ENCODE assay signal across 13 cellular contexts in the genomic region with DNA sequence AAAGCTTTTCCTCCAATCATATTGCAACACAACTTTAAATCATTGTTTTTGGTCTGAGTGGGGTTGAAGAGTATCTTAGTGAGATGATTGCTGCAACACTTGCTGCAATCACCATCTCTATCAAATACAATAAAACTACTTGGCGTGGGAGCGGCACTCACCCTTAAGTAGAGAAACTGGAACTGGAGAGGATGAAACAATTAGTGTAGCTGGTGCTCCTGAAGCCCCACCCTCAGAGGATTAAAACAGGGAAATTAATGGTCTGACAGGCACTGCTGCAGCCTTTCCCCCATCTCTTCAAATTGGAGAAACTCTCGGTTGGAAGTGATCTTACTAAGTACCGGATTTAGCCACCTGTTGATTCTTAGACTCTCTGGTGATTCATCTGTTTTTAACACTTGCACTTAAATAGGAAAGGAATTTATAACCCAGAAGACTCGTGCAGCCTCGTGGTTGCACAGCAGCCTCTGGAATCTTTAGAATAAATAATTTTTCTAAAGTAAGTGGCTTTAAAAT.
DNase-seq lines count a peak whose midpoint lies in the region; ATAC-seq, FAIRE-seq and TF ChIP-seq lines count a peak whose summit lies in the region.
"Had no signal": no experiment of that assay in that cellular context is flagged by ENCODE, and none has a peak within 500 bp of the region (broad histone marks: within the 10 kb centered on the region; RNA-seq: fewer than 3 reads in every experiment).

No MANE protein-coding gene starts in this region.

- no peak overlapping the region for H2BK20ac ChIP-seq in H1 (ENCODE audit: low read length)

- no peak overlapping the region for H4K91ac ChIP-seq in H1 (replicated peaks; ENCODE audit: insufficient read length, low read length)

- DNase-seq in HEK293T (ENCODE audit: extremely low spot score) (no peak), NCI-H524 (lab: John Stamatoyannopoulos, UW) (peak; percentile 73 to 92), H1 (ENCODE audit: low read depth in 1 of 2, low spot score in 2 of 2) (no peak), omental fat pad (ENCODE audit: low spot score) (no peak), smooth muscle cell (lab: John Stamatoyannopoulos, UW; ENCODE audit: unreplicated experiment) (no peak), OCI-LY7 (ENCODE audit: low spot score) (no peak), colonic mucosa (no peak), cardiac septum (ENCODE audit: low spot score) (no peak)
- DNase-seq: activated CD4-positive, alpha-beta T cell treated with anti-CD3 and anti-CD28 coated beads, Interleukin-2, amount 50 U/mL, for 4 hours; Calu3; H9; left ventricle myocardium inferior; NCI-H446 treated with DMSO at 0.1 percent for 48 hours had no signal

- H3F3A ChIP-seq in smooth muscle cell (ENCODE audit: low read depth) = no peaks in the 10 kb centered on the region

- no peak overlapping the region for H2AFZ ChIP-seq in H1 (ENCODE audit: low read length)
- H2AFZ ChIP-seq in smooth muscle cell (ENCODE audit: low read depth) = no peak overlapping the region
- H2AFZ ChIP-seq in OCI-LY7 (ENCODE audit: low read length) = no peak overlapping the region

- FAIRE-seq in H1 (lab: Jason Lieb, UNC) = no peak

- 64% methylated on average over 6 of the region's 6 CpGs; no CpG with 5 or more reads in 1 of the 2 experiments for WGBS in H1 (ENCODE audit: extremely low coverage in 1 of 2, insufficient coverage in 1 of 2, insufficient read length in 1 of 2, insufficient replicate concordance in 2 of 2, low coverage in 1 of 2, low lambda C conversion rate in 2 of 2, missing lambda C conversion rate in 1 of 2), 2 experiments
- 29% methylated on average over 6 of the region's 6 CpGs for WGBS in smooth muscle cell (ENCODE audit: low lambda C conversion rate)

- no peaks in the 10 kb centered on the region for H3K9me2 ChIP-seq in OCI-LY7 (ENCODE audit: insufficient read depth, low read length)

- no peaks in the 10 kb centered on the region for H3K23me2 ChIP-seq in H1 (ENCODE audit: low read depth, low read length)

- H2BK15ac ChIP-seq in H1 (ENCODE audit: low read length) = no peak overlapping the region

- H3K23ac ChIP-seq in H1 (ENCODE audit: insufficient read length) = no peak overlapping the region

- no peak for TF ChIP-seq CTCF in H1 (IDR thresholded peaks at IDR 0.05; ENCODE audit: control extremely low read depth in 1 of 3, insufficient read depth in 1 of 3, low read depth in 1 of 3, low read length in 3 of 3)
- TF ChIP-seq CTCF in omental fat pad (IDR thresholded peaks at IDR 0.05) = no peak
- TF ChIP-seq CTCF in smooth muscle cell (IDR thresholded peaks at IDR 0.05; ENCODE audit: borderline replicate concordance, insufficient read depth, poor library complexity, severe bottlenecking) = no peak
- TF ChIP-seq CTCF in OCI-LY7 (conservative IDR thresholded peaks at IDR 0.05; ENCODE audit: low read length) = no peak
- TF ChIP-seq CTCF in colonic mucosa (IDR thresholded peaks at IDR 0.05) = no peak

- H3K4ac ChIP-seq in H1 (replicated peaks; ENCODE audit: insufficient read length, low read depth, low read length) = no peak overlapping the region

- no peak overlapping the region for H3K9ac ChIP-seq in H1 (replicated peaks in 1 of 4; ENCODE audit: extremely low read depth in 1 of 4, low read depth in 3 of 4, low read length in 3 of 4)
- H3K9ac ChIP-seq in smooth muscle cell (ENCODE audit: low read depth) = no peak overlapping the region
- no peak overlapping the region for H3K9ac ChIP-seq in colonic mucosa (ENCODE audit: low read depth in 2 of 2, low read length in 2 of 2)

- no peak overlapping the region for H2BK5ac ChIP-seq in H1 (ENCODE audit: low read depth, low read length)

- peak overlapping the region; percentile 80 for H3K14ac ChIP-seq in H1 (ENCODE audit: insufficient read length)

- ATAC-seq in omental fat pad (ENCODE audit: low FRiP score) = peak; percentile 19

- no peak overlapping the region for H3K18ac ChIP-seq in H1 (ENCODE audit: extremely low read depth, low read length)

- TF ChIP-seq EP300 in H1 (IDR thresholded peaks at IDR 0.05; ENCODE audit: borderline replicate concordance in 1 of 2, low read depth in 2 of 2, low read length in 2 of 2) = no peak

- CTCF ChIA-PET in HEK293T (lab: Yijun Ruan, JAX) (no interaction called here), H1 (lab: Charles Lee; ENCODE audit: partially characterized antibody) (interaction anchor here (0.6 to 2.2 kb wide), 5 partner anchors 11 to 76 kb away, joined by 3 to 5 read pairs (median 3); no protein-coding TSS in a partner anchor), OCI-LY7 (lab: Charles Lee; ENCODE audit: unreplicated experiment) (no interaction called here)

- H3K4me2 ChIP-seq in H1 (ENCODE audit: insufficient read depth in 1 of 2, low read depth in 2 of 2, low read length in 2 of 2) = no peak overlapping the region
- H3K4me2 ChIP-seq in smooth muscle cell = no peak overlapping the region
- H3K4me2 ChIP-seq in OCI-LY7 (ENCODE audit: low read length) = no peak overlapping the region

- H2BK120ac ChIP-seq in H1 (replicated peaks; ENCODE audit: low read depth, low read length) = no peak overlapping the region

- H3K79me1 ChIP-seq in H1 (ENCODE audit: low read depth, low read length) = no peaks in the 10 kb centered on the region

- H3K27me3 ChIP-seq in H1 (replicated peaks in 1 of 4; ENCODE audit: control insufficient read depth in 3 of 4, extremely low read depth in 1 of 4, insufficient read depth in 3 of 4, low read length in 3 of 4) (no peaks in the 10 kb centered on the region), smooth muscle cell (ENCODE audit: low read depth) (no peaks in the 10 kb centered on the region), colonic mucosa (no peaks in the 10 kb centered on the region)

- no peak overlapping the region for H2AK5ac ChIP-seq in H1 (ENCODE audit: low read depth, low read length)

- no TSS peak for BruUV-seq in OCI-LY7 (replicated peaks; lab: Mats Ljungman, UMichigan)

- no peak overlapping the region for H4K8ac ChIP-seq in H1 (ENCODE audit: extremely low read depth, insufficient read depth, low read length)

- no peak overlapping the region for H3K56ac ChIP-seq in H1 (replicated peaks; ENCODE audit: insufficient read length, low read depth, low read length)

- H3K4me1 ChIP-seq in H1 (replicated peaks in 1 of 4; ENCODE audit: control insufficient read depth in 3 of 4, insufficient read depth in 4 of 4, low read length in 3 of 4) (no peaks in the 10 kb centered on the region), smooth muscle cell (ENCODE audit: low read depth) (peaks cover 14% of the 10 kb centered on the region), OCI-LY7 (ENCODE audit: insufficient read depth, low read length, poor library complexity, severe bottlenecking) (no peaks in the 10 kb centered on the region), colonic mucosa (no peaks in the 10 kb centered on the region)

- H3K36me3 ChIP-seq in H1 (ENCODE audit: control insufficient read depth in 2 of 4, insufficient read depth in 4 of 4, low read length in 3 of 4) (peaks cover 0 to 3% (median 0%) of the 10 kb centered on the region in 4 experiments; a peak in 2 of 8 replicates), smooth muscle cell (ENCODE audit: low read depth) (no peaks in the 10 kb centered on the region), OCI-LY7 (ENCODE audit: insufficient read depth, low read length) (no peaks in the 10 kb centered on the region), colonic mucosa (no peaks in the 10 kb centered on the region)

- TF ChIP-seq POLR2A in H1 (IDR thresholded peaks at IDR 0.05; ENCODE audit: control extremely low read depth in 1 of 2, low read depth in 2 of 2, low read length in 2 of 2) = no peak

- peaks cover 4 to 7% of the 10 kb centered on the region in 2 experiments; a peak in 2 of 4 replicates for H3K9me3 ChIP-seq in H1 (ENCODE audit: insufficient read depth in 2 of 2, low read depth in 1 of 2, low read length in 1 of 2)
- no peaks in the 10 kb centered on the region for H3K9me3 ChIP-seq in smooth muscle cell (replicated peaks; ENCODE audit: low read depth)
- H3K9me3 ChIP-seq in OCI-LY7 (ENCODE audit: low read length) = peaks cover 4% of the 10 kb centered on the region; the same call in 1 of the 2 replicates
- H3K9me3 ChIP-seq in colonic mucosa = no peaks in the 10 kb centered on the region

- intact Hi-C loops in OCI-LY7 (cut with micrococcal nuclease; ENCODE audit: unreplicated experiment) (no loop called here), colonic mucosa (cut with DNase I) (no loop called here), cardiac septum (cut with DNase I) (no loop called here)

- H3K27ac ChIP-seq in H1 (ENCODE audit: low read depth, low read length) (no peak overlapping the region), smooth muscle cell (ENCODE audit: low read depth) (no peak overlapping the region), OCI-LY7 (ENCODE audit: low read depth, low read length, poor library complexity, severe bottlenecking) (no peak overlapping the region), colonic mucosa (no peak overlapping the region)
- H3K27ac ChIP-seq: left ventricle myocardium inferior had no signal

- POLR2A ChIA-PET in HEK293T (lab: Yijun Ruan, JAX) = interaction anchor here (0.6 kb wide), 1 partner anchor 13 kb away, joined by 3 read pairs; no protein-coding TSS in a partner anchor
- POLR2A ChIA-PET in H1 (lab: Charles Lee; ENCODE audit: partially characterized antibody) = interaction anchor here (1.1 kb wide), 1 partner anchor 14 kb away, joined by 4 read pairs; no protein-coding TSS in a partner anchor
- POLR2A ChIA-PET in OCI-LY7 (lab: Charles Lee) = interaction anchor here (0.7 kb wide), 1 partner anchor 73 kb away, joined by 3 read pairs; no protein-coding TSS in a partner anchor

- H3K79me2 ChIP-seq in H1 (ENCODE audit: control insufficient read depth in 1 of 2, insufficient read depth in 2 of 2, low read length in 2 of 2) = no peaks in the 10 kb centered on the region
- no peaks in the 10 kb centered on the region for H3K79me2 ChIP-seq in smooth muscle cell (ENCODE audit: low read depth)
- H3K79me2 ChIP-seq in OCI-LY7 (ENCODE audit: insufficient read depth, low read depth, low read length) = no peaks in the 10 kb centered on the region

- H2BK12ac ChIP-seq in H1 (ENCODE audit: low read depth, low read length) = no peak overlapping the region

- H3K4me3 ChIP-seq in H1 (ENCODE audit: extremely low read depth in 1 of 4, insufficient read depth in 2 of 4, low read depth in 3 of 4, low read length in 4 of 4) (no peak overlapping the region), smooth muscle cell (no peak overlapping the region), OCI-LY7 (ENCODE audit: low read depth, low read length, poor library complexity, severe bottlenecking) (no peak overlapping the region), colonic mucosa (no peak overlapping the region)
- H3K4me3 ChIP-seq: left ventricle myocardium inferior had no signal

- H4K5ac ChIP-seq in H1 (ENCODE audit: insufficient read length, low read depth, low read length) = no peak overlapping the region

- H4K20me1 ChIP-seq in H1 (replicated peaks in 1 of 2; ENCODE audit: control insufficient read depth in 1 of 2, insufficient read depth in 2 of 2, low read length in 2 of 2) (no peaks in the 10 kb centered on the region), smooth muscle cell (ENCODE audit: low read depth) (no peaks in the 10 kb centered on the region), OCI-LY7 (ENCODE audit: insufficient read depth, low read length) (no peaks in the 10 kb centered on the region)

- no peak for TF ChIP-seq RAD21 in H1 (IDR thresholded peaks at IDR 0.05 in 1 of 2, conservative IDR thresholded peaks at IDR 0.05 in 1 of 2; ENCODE audit: low read depth in 2 of 2, low read length in 2 of 2)

TF ChIP-seq in H1, 55 proteins besides CTCF, POLR2A, EP300 and RAD21 (continues in another document):
- TF ChIP-seq CHD1 (IDR thresholded peaks at IDR 0.05; ENCODE audit: low read depth, low read length) = no peak

Comparison
In these comparisons a context has a peak if more than half of its experiments do, and no peak if none do; other contexts are left out.
1. DNase-seq: peak in NCI-H524 (2 of 2); none in HEK293T (single experiment), H1 (0 of 2), omental fat pad (single experiment), smooth muscle cell (single experiment), OCI-LY7 (single experiment), colonic mucosa (single experiment) and cardiac septum (single experiment).